Comparison of ENCODE assay signal across 11 cellular contexts in the genomic region with DNA sequence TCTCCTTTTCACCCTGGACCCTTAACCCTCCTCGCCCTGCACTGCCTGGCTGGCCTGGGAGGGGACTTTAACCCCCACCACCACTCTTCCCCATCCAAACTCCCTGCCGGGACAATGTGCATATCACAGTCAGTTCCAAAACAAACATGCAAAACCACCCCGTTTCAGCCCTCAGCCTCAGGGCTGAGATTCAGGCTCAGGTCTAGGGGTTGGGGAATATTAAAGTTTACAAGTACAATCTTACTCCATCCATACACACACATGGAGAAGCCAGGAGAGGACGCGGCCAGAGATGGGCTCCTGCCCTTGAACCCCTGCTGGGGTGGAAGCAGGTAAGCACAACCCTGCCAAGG. TPM values are rescaled to one million over a fixed set of nuclear protein-coding genes. Genes with fewer than 3 reads are reported as not detected.
DNase-seq lines count a peak whose midpoint lies in the region; TF ChIP-seq lines count a peak whose summit lies in the region.
"Had no signal": no experiment of that assay in that cellular context is flagged by ENCODE, and none has a peak within 500 bp of the region (broad histone marks: within the 10 kb centered on the region; RNA-seq: fewer than 3 reads in every experiment).

No MANE protein-coding gene starts in this region.

- H3K9me3 Mint-ChIP-seq in activated CD4-positive, alpha-beta memory T cell treated with anti-CD3 and anti-CD28 coated beads for 36 hours: no peaks in the 10 kb centered on the region
- no peaks in the 10 kb centered on the region for H3K9me3 Mint-ChIP-seq in immature natural killer cell
- H3K9me3 Mint-ChIP-seq: activated T-cell treated with anti-CD3 and anti-CD28 coated beads, Interleukin-2, amount 50 U/mL, for 72 hours; naive thymus-derived CD8-positive, alpha-beta T cell had no signal

- no peak for TF ChIP-seq CTCF in transverse colon (IDR thresholded peaks at IDR 0.05)

- H3K9me3 ChIP-seq in transverse colon: no peaks in the 10 kb centered on the region

- no peaks in the 10 kb centered on the region for H3K36me3 ChIP-seq in transverse colon

- no peak overlapping the region for H3K4me3 Mint-ChIP-seq in activated CD4-positive, alpha-beta memory T cell treated with anti-CD3 and anti-CD28 coated beads for 36 hours
- no peak overlapping the region for H3K4me3 Mint-ChIP-seq in immature natural killer cell
- H3K4me3 Mint-ChIP-seq: activated T-cell treated with anti-CD3 and anti-CD28 coated beads, Interleukin-2, amount 50 U/mL, for 72 hours had no signal

- DNase-seq in RPMI7951 (ENCODE audit: low read depth) (peak; percentile 44), fibroblast of peridontal ligament (ENCODE audit: extremely low read depth) (peak; percentile 25), midbrain (lab: John Stamatoyannopoulos, UW) (peak; percentile 52), transverse colon (no peak), immature natural killer cell (no peak), occipital lobe (lab: John Stamatoyannopoulos, UW) (no peak), glomerular visceral epithelial cell (ENCODE audit: extremely low spot score) (no peak)
- no peak for DNase-seq in activated CD4-positive, alpha-beta memory T cell treated with anti-CD3 and anti-CD28 coated beads for 36 hours
- DNase-seq: activated T-cell treated with anti-CD3 and anti-CD28 coated beads, Interleukin-2, amount 50 U/mL, for 72 hours; naive thymus-derived CD8-positive, alpha-beta T cell; T-helper 1 cell had no signal

- H3K4me3 ChIP-seq in transverse colon: peak overlapping the region in 3 of 4 donors; percentile 30 to 42 (median 32)

- peaks cover 0 to 3% (median 0%) of the 10 kb centered on the region in 4 donors for H3K4me1 ChIP-seq in transverse colon

- no peak for TF ChIP-seq EP300 in transverse colon (IDR thresholded peaks at IDR 0.05; ENCODE audit: low read depth)

- peak overlapping the region; percentile 75 to 87 (median 80) for H3K27ac ChIP-seq in transverse colon

- H3K4me1 Mint-ChIP-seq in activated CD4-positive, alpha-beta memory T cell treated with anti-CD3 and anti-CD28 coated beads for 36 hours (ENCODE audit: low read depth): no peaks in the 10 kb centered on the region
- peaks cover 0 to 2% of the 10 kb centered on the region in 2 donors for H3K4me1 Mint-ChIP-seq in immature natural killer cell

- H3K27ac Mint-ChIP-seq in activated CD4-positive, alpha-beta memory T cell treated with anti-CD3 and anti-CD28 coated beads for 36 hours: no peak overlapping the region
- H3K27ac Mint-ChIP-seq in immature natural killer cell: no peak overlapping the region
- H3K27ac Mint-ChIP-seq: activated T-cell treated with anti-CD3 and anti-CD28 coated beads, Interleukin-2, amount 50 U/mL, for 72 hours; naive thymus-derived CD8-positive, alpha-beta T cell had no signal

- no peak for TF ChIP-seq POLR2A in transverse colon (IDR thresholded peaks at IDR 0.05)

- peaks cover 36% of the 10 kb centered on the region for H3K27me3 ChIP-seq in transverse colon

- POLR2A ChIA-PET in activated CD4-positive, alpha-beta memory T cell treated with anti-CD3 and anti-CD28 coated beads for 36 hours (lab: Charles Lee): no interaction called here

- 0 to 18% methylated on average over 3 to 5 of the region's 5 CpGs for WGBS in transverse colon (ENCODE audit: low coverage in 1 of 2), 2 donors

- H3K36me3 Mint-ChIP-seq in activated CD4-positive, alpha-beta memory T cell treated with anti-CD3 and anti-CD28 coated beads for 36 hours: no peaks in the 10 kb centered on the region
- H3K36me3 Mint-ChIP-seq in immature natural killer cell: no peaks in the 10 kb centered on the region
- H3K36me3 Mint-ChIP-seq: naive thymus-derived CD8-positive, alpha-beta T cell had no signal

- H3K27me3 Mint-ChIP-seq in activated CD4-positive, alpha-beta memory T cell treated with anti-CD3 and anti-CD28 coated beads for 36 hours: peaks cover 29% of the 10 kb centered on the region
- peaks cover 8 to 28% (median 18%) of the 10 kb centered on the region in 3 donors for H3K27me3 Mint-ChIP-seq in immature natural killer cell (ENCODE audit: low read depth in 3 of 3)

- intact Hi-C loops in transverse colon (cut with DNase I; ENCODE audit: low total_unique reads): no loop called here
- intact Hi-C loops in activated CD4-positive, alpha-beta memory T cell treated with anti-CD3 and anti-CD28 coated beads for 36 hours (cut with micrococcal nuclease): no loop called here

- CTCF ChIA-PET in activated CD4-positive, alpha-beta memory T cell treated with anti-CD3 and anti-CD28 coated beads for 36 hours (lab: Charles Lee): no interaction called here

- in situ Hi-C loops in transverse colon (cut with MboI; ENCODE audit: low pct_ligation_motif_present in 1 of 4, low pct_unique_long_range_greater_than_20kb in 1 of 4, low sequenced_read_pairs in 3 of 4): no loop called here

RNA-seq across cellular contexts. Expression of a gene that starts 0.5 kb away (rescaled TPM):
- total RNA-seq in RPMI7951 (2014; rRNA removed; shearing (Covaris generic)): 0.59 and 1.1 TPM in 2 replicates
- total RNA-seq in transverse colon: 10 to 100 TPM in 1 of 4 donors, 1 to 10 TPM in 3; 1.6 to 20.2 (median 3.7) TPM
- not detected for total RNA-seq in activated CD4-positive, alpha-beta memory T cell treated with anti-CD3 and anti-CD28 coated beads for 36 hours
- not detected for polyA plus RNA-seq in immature natural killer cell
- total RNA-seq in occipital lobe: 0.94 TPM
- total RNA-seq: activated T-cell treated with anti-CD3 and anti-CD28 coated beads, Interleukin-2, amount 50 U/mL, for 72 hours; naive thymus-derived CD8-positive, alpha-beta T cell had no signal
- polyA plus RNA-seq: naive thymus-derived CD8-positive, alpha-beta T cell had no signal

RNA-seq across cellular contexts. Expression of a gene that starts 44.0 kb away (rescaled TPM):
- 0.24 and 0.29 TPM in 2 replicates for total RNA-seq in RPMI7951 (2014; rRNA removed; shearing (Covaris generic))
- total RNA-seq in transverse colon (not detected), occipital lobe (not detected)
- total RNA-seq in activated CD4-positive, alpha-beta memory T cell treated with anti-CD3 and anti-CD28 coated beads for 36 hours: not detected
- polyA plus RNA-seq in immature natural killer cell: not detected
- total RNA-seq: activated T-cell treated with anti-CD3 and anti-CD28 coated beads, Interleukin-2, amount 50 U/mL, for 72 hours; naive thymus-derived CD8-positive, alpha-beta T cell had no signal
- polyA plus RNA-seq: naive thymus-derived CD8-positive, alpha-beta T cell had no signal

Comparison
In these comparisons a context has a peak if more than half of its experiments do, and no peak if none do; other contexts are left out.
1. DNase-seq: peak in RPMI7951 (single experiment), fibroblast of peridontal ligament (single experiment) and midbrain (single experiment); none in transverse colon (single experiment), activated CD4-positive, alpha-beta memory T cell treated with anti-CD3 and anti-CD28 coated beads for 36 hours (single experiment), immature natural killer cell (0 of 3), occipital lobe (single experiment) and glomerular visceral epithelial cell (single experiment).